In genomic region chr6:14511192-14511591, GRCh38 we compare ENCODE assay signal across 34 cellular contexts.
"Had no signal": no experiment of that assay in that cellular context is flagged by ENCODE, and none has a peak within 500 bp of the region (broad histone marks: within the 10 kb centered on the region; RNA-seq: fewer than 3 reads in every experiment).

No MANE protein-coding gene starts in this region.

- H3K27me3 ChIP-seq: brain microvascular endothelial cell, dorsolateral prefrontal cortex, foreskin keratinocyte, gastrocnemius medialis, heart right ventricle, hepatocyte had no signal

- FAIRE-seq: astrocyte, bronchial epithelial cell had no signal

- H3K9me3 Mint-ChIP-seq: activated B cell treated with CpG ODN at 0.5 μM for 24 hours; activated CD8-positive, alpha-beta T cell treated with anti-CD3 and anti-CD28 coated beads for 36 hours; activated naive CD4-positive, alpha-beta T cell treated with anti-CD3 and anti-CD28 coated beads, Interleukin-2, amount 10 ng/mL, durations not matched to agents 7 days and 5 days; activated naive CD4-positive, alpha-beta T cell treated with anti-CD3 and anti-CD28 coated beads, Interleukin-2, amount 50 U/mL, for 72 hours; activated T-cell treated with anti-CD3 and anti-CD28 coated beads, Interleukin-2, amount 50 U/mL, for 4 hours; central memory CD8-positive, alpha-beta T cell; dendritic cell treated with granulocyte-macrophage colony-stimulating factor and Interleukin-4, amounts not matched to agents 40 ng/mL and 50 ng/mL, for 4 days; T-helper 2 cell treated with Interferon-gamma antibody and Interleukin-4, amounts not matched to agents 5 μg/mL and 100 μg/mL, for 36 hours had no signal

- H3K4me3 ChIP-seq: coronary artery, dorsolateral prefrontal cortex, gastrocnemius medialis, heart right ventricle, hepatocyte had no signal

- DNase-seq: activated B cell treated with CpG ODN at 0.5 μM for 24 hours; activated CD4-positive, alpha-beta T cell treated with anti-CD3 and anti-CD28 coated beads for 48 hours; activated CD4-positive, alpha-beta T cell treated with anti-CD3 and anti-CD28 coated beads, Interleukin-2, amount 50 U/mL, for 1 hour; activated CD4-positive, alpha-beta T cell treated with anti-CD3 and anti-CD28 coated beads, Interleukin-2, amount 50 U/mL, for 48 hours; activated CD8-positive, alpha-beta memory T cell treated with anti-CD3 and anti-CD28 coated beads for 24 hours; activated CD8-positive, alpha-beta T cell treated with anti-CD3 and anti-CD28 coated beads for 36 hours; activated gamma-delta T cell; activated naive CD4-positive, alpha-beta T cell; activated naive CD4-positive, alpha-beta T cell treated with anti-CD3 and anti-CD28 coated beads, Interleukin-2, amount 10 ng/mL, durations not matched to agents 7 days and 5 days; activated naive CD8-positive, alpha-beta T cell treated with anti-CD3 and anti-CD28 coated beads, Interleukin-2, amount 10 ng/mL, durations not matched to agents 7 days and 5 days; activated T-cell treated with anti-CD3 and anti-CD28 coated beads, Interleukin-2, amount 50 U/mL, for 4 hours; amniotic stem cell; anterior cingulate cortex; brain microvascular endothelial cell; dorsolateral prefrontal cortex; effector memory CD4-positive, alpha-beta T cell; endodermal cell; foreskin keratinocyte; gastrocnemius medialis; heart right ventricle; T-helper 1 cell; T-helper 17 cell; T1000; WERI-Rb-1 had no signal

- H3K27ac ChIP-seq: brain microvascular endothelial cell, coronary artery, dorsolateral prefrontal cortex, foreskin keratinocyte, gastrocnemius medialis, heart right ventricle, hepatocyte, WERI-Rb-1 had no signal

- H3K36me3 Mint-ChIP-seq: activated naive CD4-positive, alpha-beta T cell treated with anti-CD3 and anti-CD28 coated beads, Interleukin-2, amount 10 ng/mL, durations not matched to agents 7 days and 5 days; activated naive CD8-positive, alpha-beta T cell treated with anti-CD3 and anti-CD28 coated beads, Interleukin-2, amount 10 ng/mL, durations not matched to agents 7 days and 5 days had no signal

- ATAC-seq: activated CD4-positive, CD25-positive, alpha-beta regulatory T cell treated with anti-CD3 and anti-CD28 coated beads, Interleukin-2, amount 50 U/mL, for 24 hours; activated CD8-positive, alpha-beta T cell treated with anti-CD3 and anti-CD28 coated beads for 36 hours; activated naive CD4-positive, alpha-beta T cell treated with anti-CD3 and anti-CD28 coated beads, Interleukin-2, amount 50 U/mL, for 72 hours; activated T-cell treated with anti-CD3 and anti-CD28 coated beads, Interleukin-2, amount 50 U/mL, for 4 hours; esophagus mucosa; foreskin keratinocyte; gastrocnemius medialis; heart right ventricle; T-helper 17 cell had no signal

- H3K4me1 Mint-ChIP-seq: central memory CD8-positive, alpha-beta T cell had no signal

- H3K36me3 ChIP-seq: brain microvascular endothelial cell, gastrocnemius medialis, heart right ventricle, WERI-Rb-1 had no signal

- H3K9me3 ChIP-seq: gastrocnemius medialis, heart right ventricle had no signal

- H3K4me1 ChIP-seq: foreskin keratinocyte, gastrocnemius medialis, heart right ventricle had no signal

- H3K4me3 Mint-ChIP-seq: activated B cell treated with CpG ODN at 0.5 μM for 24 hours; activated CD8-positive, alpha-beta T cell treated with anti-CD3 and anti-CD28 coated beads for 36 hours; activated naive CD4-positive, alpha-beta T cell treated with anti-CD3 and anti-CD28 coated beads, Interleukin-2, amount 10 ng/mL, durations not matched to agents 7 days and 5 days; activated naive CD8-positive, alpha-beta T cell treated with anti-CD3 and anti-CD28 coated beads, Interleukin-2, amount 10 ng/mL, durations not matched to agents 7 days and 5 days; activated T-cell treated with anti-CD3 and anti-CD28 coated beads, Interleukin-2, amount 50 U/mL, for 4 hours; central memory CD8-positive, alpha-beta T cell; dendritic cell treated with granulocyte-macrophage colony-stimulating factor and Interleukin-4, amounts not matched to agents 40 ng/mL and 50 ng/mL, for 4 days; endodermal cell; T-helper 17 cell; T-helper 2 cell treated with Interferon-gamma antibody and Interleukin-4, amounts not matched to agents 5 μg/mL and 100 μg/mL, for 36 hours had no signal

- H3K27ac Mint-ChIP-seq: activated B cell treated with CpG ODN at 0.5 μM for 24 hours; activated CD8-positive, alpha-beta T cell treated with anti-CD3 and anti-CD28 coated beads for 36 hours; activated naive CD4-positive, alpha-beta T cell treated with anti-CD3 and anti-CD28 coated beads, Interleukin-2, amount 10 ng/mL, durations not matched to agents 7 days and 5 days; activated naive CD4-positive, alpha-beta T cell treated with anti-CD3 and anti-CD28 coated beads, Interleukin-2, amount 50 U/mL, for 72 hours; activated naive CD8-positive, alpha-beta T cell treated with anti-CD3 and anti-CD28 coated beads, Interleukin-2, amount 10 ng/mL, durations not matched to agents 7 days and 5 days; dendritic cell treated with granulocyte-macrophage colony-stimulating factor and Interleukin-4, amounts not matched to agents 40 ng/mL and 50 ng/mL, for 4 days; endodermal cell; T-helper 17 cell; T-helper 2 cell treated with Interferon-gamma antibody and Interleukin-4, amounts not matched to agents 5 μg/mL and 100 μg/mL, for 36 hours had no signal
